23 cellular contexts compared by ENCODE assay signal in genomic region chr12:45377815-45378214, GRCh38.
"Had no signal": no experiment of that assay in that cellular context is flagged by ENCODE, and none has a peak within 500 bp of the region (broad histone marks: within the 10 kb centered on the region; RNA-seq: fewer than 3 reads in every experiment).

No MANE protein-coding gene starts in this region.

- FAIRE-seq: frontal cortex, keratinocyte had no signal

- ATAC-seq: left ventricle myocardium superior; lower lobe of right lung; naive thymus-derived CD8-positive, alpha-beta T cell; sciatic nerve; stimulated activated naive CD8-positive, alpha-beta T cell treated with anti-CD3 and anti-CD28 coated beads, Interleukin-15, amount 100 ng/mL, for 72 hours had no signal

- H3K27ac ChIP-seq: esophagus muscularis mucosa, lower lobe of right lung, prostate gland, right atrium auricular region, thyroid gland, vagina had no signal

- H3K4me1 ChIP-seq: esophagus muscularis mucosa, lower lobe of right lung, prostate gland, right atrium auricular region, thyroid gland, vagina had no signal

- H3K4me2 ChIP-seq: smooth muscle cell had no signal

- H3K4me3 ChIP-seq: esophagus muscularis mucosa, lower lobe of right lung, prostate gland, right atrium auricular region, smooth muscle cell, thyroid gland, vagina had no signal

- H3K9me3 ChIP-seq: esophagus muscularis mucosa, lower lobe of right lung, prostate gland, right atrium auricular region, thyroid gland, vagina had no signal

- H3K36me3 ChIP-seq: prostate gland, vagina had no signal

- DNase-seq: effector CD8-positive, alpha-beta T cell; endodermal cell; left ventricle myocardium superior; lower lobe of right lung; naive thymus-derived CD8-positive, alpha-beta T cell; nephron progenitor cell; nucleus accumbens; stimulated activated CD4-positive, alpha-beta T cell treated with anti-CD3 and anti-CD28 coated beads, Interleukin-12 subunit alpha, Interleukin-12 subunit beta, amount 100 ng/mL, for 4 hours; stimulated activated CD4-positive, alpha-beta T cell treated with anti-CD3 and anti-CD28 coated beads, Interleukin-1b, Interleukin-23, amount 100 ng/mL, for 48 hours; stimulated activated CD4-positive, alpha-beta T cell treated with anti-CD3 and anti-CD28 coated beads, Interleukin-4, amount 100 ng/mL, for 1 hour; stimulated activated CD8-positive, alpha-beta memory T cell treated with anti-CD3 and anti-CD28 coated beads, Interleukin-4, amount 100 ng/mL, for 48 hours; stimulated activated naive CD4-positive, alpha-beta T cell; stimulated activated naive CD8-positive, alpha-beta T cell treated with anti-CD3 and anti-CD28 coated beads, Interleukin-15, amount 100 ng/mL, for 72 hours; thyroid gland; trophoblast cell had no signal

- H3K27me3 ChIP-seq: esophagus muscularis mucosa, right atrium auricular region, thyroid gland, vagina had no signal
